ENCODE assay signal across 8 cellular contexts in genomic region chr7:36391436-36392198, GRCh38. TPM values are rescaled to one million over a fixed set of nuclear protein-coding genes. Genes with fewer than 3 reads are reported as not detected.
DNase-seq lines count a peak whose midpoint lies in the region; ATAC-seq and TF ChIP-seq lines count a peak whose summit lies in the region.

No MANE protein-coding gene starts in this region.

- H3K9me3 ChIP-seq in neuron (ENCODE audit: low read length), result no peaks in the 10 kb centered on the region

- peak; percentile 34 for ATAC-seq in GM21526 (IDR thresholded peaks at IDR 0.05; ENCODE audit: low FRiP score, unreplicated experiment)

- H3K4me1 ChIP-seq in neuron (ENCODE audit: insufficient read depth, low read length), result peaks cover 14% of the 10 kb centered on the region

- no peak for TF ChIP-seq CTCF in astrocyte of the cerebellum (IDR thresholded peaks at IDR 0.05; ENCODE audit: low read depth, low read length, missing control alignments)

- H2AFZ ChIP-seq in neuron (ENCODE audit: low read depth, low read length), result peak overlapping the region; percentile 96

- peaks cover 4% of the 10 kb centered on the region for H3K36me3 ChIP-seq in neuron (ENCODE audit: insufficient read depth, low read length)

- no peaks in the 10 kb centered on the region for H3K27me3 ChIP-seq in neuron (ENCODE audit: insufficient read depth, low read length)

- DNase-seq in NCI-H2171 treated with DMSO at 0.1 percent for 48 hours (lab: John Stamatoyannopoulos, UW) (peak; percentile 26), NCI-H2171 (lab: John Stamatoyannopoulos, UW) (no peak), LHCN-M2 (ENCODE audit: low read depth) (peak; percentile 52), astrocyte of the cerebellum (ENCODE audit: low read depth) (no peak), SKM-1 (lab: John Stamatoyannopoulos, UW; ENCODE audit: unreplicated experiment) (no peak), MV-4-11 (lab: John Stamatoyannopoulos, UW) (no peak)

- in situ Hi-C loops in astrocyte of the cerebellum (cut with HindIII; ENCODE audit: low sequenced_read_pairs), result no loop called here

- H3K4me3 ChIP-seq in astrocyte of the cerebellum (ENCODE audit: low read depth, low read length) (peak overlapping the region; percentile 83), neuron (ENCODE audit: low read length) (peak overlapping the region; percentile 96)

RNA-seq across cellular contexts. Expression of gene ANLN, which starts 2.0 kb away (rescaled TPM):
- 370 and 373 TPM in 2 replicates for total RNA-seq in LHCN-M2 (2014; rRNA removed)
- 56.0 TPM for polyA plus RNA-seq in LHCN-M2 (2012)

Comparison
In these comparisons a context has a peak if more than half of its experiments do, and no peak if none do; other contexts are left out.
1. DNase-seq: peak in NCI-H2171 treated with DMSO at 0.1 percent for 48 hours (single experiment) and LHCN-M2 (single experiment); none in NCI-H2171 (single experiment), astrocyte of the cerebellum (single experiment), SKM-1 (single experiment) and MV-4-11 (single experiment).